In genomic region chr1:4594286-4594991, GRCh38 we compare ENCODE assay signal across 21 cellular contexts. TPM values are rescaled to one million over a fixed set of nuclear protein-coding genes. Genes with fewer than 3 reads are reported as not detected.
DNase-seq lines count a peak whose midpoint lies in the region; ATAC-seq, FAIRE-seq and TF ChIP-seq lines count a peak whose summit lies in the region.
"Had no signal": no experiment of that assay in that cellular context is flagged by ENCODE, and none has a peak within 500 bp of the region (broad histone marks: within the 10 kb centered on the region; RNA-seq: fewer than 3 reads in every experiment).

No MANE protein-coding gene starts in this region.

- no peak overlapping the region for H3K4me2 ChIP-seq in A549

- ATAC-seq in A549 (peak in 1 of 2 experiments; percentile 55; a peak in 2 of 6 replicates), GM18867 (IDR thresholded peaks at IDR 0.05; ENCODE audit: unreplicated experiment) (no peak)
- ATAC-seq: right cardiac atrium had no signal

- DNase-seq in A549 (ENCODE audit: low read depth in 1 of 2, low spot score in 1 of 2) (no peak), H7 (peak; percentile 87), SW480 (ENCODE audit: low spot score) (peak; percentile 17), HUDEP-2 (lab: John Stamatoyannopoulos, UW; ENCODE audit: unreplicated experiment in 76 of 76) (no peak), NCI-H226 (no peak)
- DNase-seq in activated CD4-positive, CD25-positive, alpha-beta regulatory T cell (lab: John Stamatoyannopoulos, UW) = no peak
- DNase-seq: activated naive CD4-positive, alpha-beta T cell treated with anti-CD3 and anti-CD28 coated beads, Interleukin-2, amount 10 ng/mL, durations not matched to agents 7 days and 5 days; activated T-cell treated with anti-CD3 and anti-CD28 coated beads, Interleukin-2, amount 50 U/mL, for 1 hour; MM.1S; NCI-H2029 treated with DMSO at 0.1 percent for 48 hours; NK-92 treated with Interleukin-12 subunit alpha and Interleukin-12 subunit beta, amount 100 ng/mL, for 24 hours; right cardiac atrium; stimulated activated CD4-positive, alpha-beta T cell treated with anti-CD3 and anti-CD28 coated beads, Interleukin-1b, Interleukin-23, amount 100 ng/mL, for 48 hours; substantia nigra; T-helper 9 cell had no signal

- no peak for TF ChIP-seq EP300 in A549 (IDR thresholded peaks at IDR 0.05)

- H3K27me3 ChIP-seq in H7 (ENCODE audit: control insufficient read depth, insufficient read depth, low read length) = no peaks in the 10 kb centered on the region
- H3K27me3 ChIP-seq in liver (ENCODE audit: control insufficient read depth in 4 of 4, insufficient read depth in 4 of 4, low read length in 3 of 4) = no peaks in the 10 kb centered on the region

- H3K4me3 ChIP-seq in A549 (no peak overlapping the region), H7 (ENCODE audit: insufficient read depth, low read depth, low read length) (no peak overlapping the region), liver (ENCODE audit: low read depth in 1 of 3, low read length in 3 of 3) (no peak overlapping the region)

- H3K27ac ChIP-seq in A549 (no peak overlapping the region), liver (ENCODE audit: low read depth in 1 of 2, low read length in 2 of 2) (no peak overlapping the region)

- H3K4me1 ChIP-seq in A549 (no peaks in the 10 kb centered on the region), liver (ENCODE audit: control insufficient read depth in 4 of 4, insufficient read depth in 4 of 4, low read length in 3 of 4) (no peaks in the 10 kb centered on the region)

- CTCF ChIA-PET in A549 (lab: Yijun Ruan, JAX) = no interaction called here

- TF ChIP-seq RAD21 in A549 (conservative IDR thresholded peaks at IDR 0.05 in 1 of 2, IDR thresholded peaks at IDR 0.05 in 1 of 2) (no peak), liver (IDR thresholded peaks at IDR 0.05) (peak in 1 of 2 donors; percentile 55)

- H3K9me3 ChIP-seq in A549 (no peaks in the 10 kb centered on the region), liver (ENCODE audit: control insufficient read depth in 4 of 4, low read length in 3 of 4) (no peaks in the 10 kb centered on the region)

- FAIRE-seq in A549 (lab: Jason Lieb, UNC) = no peak
- FAIRE-seq: astrocyte, endothelial cell of umbilical vein, frontal cortex, H54 had no signal

- no peak overlapping the region for H3K9ac ChIP-seq in liver (ENCODE audit: low read depth in 1 of 2, low read length in 2 of 2)

- TF ChIP-seq CTCF in A549 (IDR thresholded peaks at IDR 0.05) (0 out of 3 replicates have a peak, but pooled peaks have one; percentile 8), liver (IDR thresholded peaks at IDR 0.05; ENCODE audit: low read depth, low read length, missing input control) (peak; percentile 6)

- 66% methylated on average over 7 of the region's 13 CpGs for WGBS in A549 (ENCODE audit: missing lambda C conversion rate)
- WGBS in liver = 71% methylated on average over 13 of the region's 13 CpGs

- POLR2A ChIA-PET in A549 (lab: Yijun Ruan, JAX) = no interaction called here

- TF ChIP-seq POLR2A in A549 (IDR thresholded peaks at IDR 0.05; ENCODE audit: low read length) = no peak

- H3K36me3 ChIP-seq in H7 (replicated peaks; ENCODE audit: control insufficient read depth, insufficient read depth, low read length) = no peaks in the 10 kb centered on the region
- H3K36me3 ChIP-seq in liver (ENCODE audit: control insufficient read depth in 4 of 4, insufficient read depth in 3 of 4, low read depth in 1 of 4, low read length in 3 of 4) = no peaks in the 10 kb centered on the region

TF ChIP-seq in A549, 52 proteins besides CTCF, POLR2A, EP300 and RAD21 (continues in another document):
- no peak for TF ChIP-seq FOSB (CRISPR knock-in tag; IDR thresholded peaks at IDR 0.05)
- TF ChIP-seq RFX5 (IDR thresholded peaks at IDR 0.05) = no peak
- no peak for TF ChIP-seq EHF (CRISPR knock-in tag; IDR thresholded peaks at IDR 0.05)
- TF ChIP-seq, protein P1, sequence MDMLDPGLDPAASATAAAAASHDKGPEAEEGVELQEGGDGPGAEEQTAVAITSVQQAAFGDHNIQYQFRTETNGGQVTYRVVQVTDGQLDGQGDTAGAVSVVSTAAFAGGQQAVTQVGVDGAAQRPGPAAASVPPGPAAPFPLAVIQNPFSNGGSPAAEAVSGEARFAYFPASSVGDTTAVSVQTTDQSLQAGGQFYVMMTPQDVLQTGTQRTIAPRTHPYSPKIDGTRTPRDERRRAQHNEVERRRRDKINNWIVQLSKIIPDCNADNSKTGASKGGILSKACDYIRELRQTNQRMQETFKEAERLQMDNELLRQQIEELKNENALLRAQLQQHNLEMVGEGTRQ (IDR thresholded peaks at IDR 0.05) = no peak
- TF ChIP-seq, protein P2, sequence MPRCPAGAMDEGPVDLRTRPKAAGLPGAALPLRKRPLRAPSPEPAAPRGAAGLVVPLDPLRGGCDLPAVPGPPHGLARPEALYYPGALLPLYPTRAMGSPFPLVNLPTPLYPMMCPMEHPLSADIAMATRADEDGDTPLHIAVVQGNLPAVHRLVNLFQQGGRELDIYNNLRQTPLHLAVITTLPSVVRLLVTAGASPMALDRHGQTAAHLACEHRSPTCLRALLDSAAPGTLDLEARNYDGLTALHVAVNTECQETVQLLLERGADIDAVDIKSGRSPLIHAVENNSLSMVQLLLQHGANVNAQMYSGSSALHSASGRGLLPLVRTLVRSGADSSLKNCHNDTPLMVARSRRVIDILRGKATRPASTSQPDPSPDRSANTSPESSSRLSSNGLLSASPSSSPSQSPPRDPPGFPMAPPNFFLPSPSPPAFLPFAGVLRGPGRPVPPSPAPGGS (IDR thresholded peaks at IDR 0.05) = no peak
- TF ChIP-seq ESRRA (IDR thresholded peaks at IDR 0.05; ENCODE audit: borderline replicate concordance, low read length) = no peak
- TF ChIP-seq SREBF2 (IDR thresholded peaks at IDR 0.05) = no peak
- TF ChIP-seq CHD2 (IDR thresholded peaks at IDR 0.05; ENCODE audit: low read length, partially characterized antibody) = no peak
- no peak for TF ChIP-seq KDM1A (IDR thresholded peaks at IDR 0.05; ENCODE audit: low read depth)
- TF ChIP-seq JUNB (IDR thresholded peaks at IDR 0.05) = no peak
- TF ChIP-seq TP53 (CRISPR knock-in tag; IDR thresholded peaks at IDR 0.05) = no peak

TF ChIP-seq in liver, 16 proteins besides CTCF, POLR2A, EP300 and RAD21:
- TF ChIP-seq FOXA1 (IDR thresholded peaks at IDR 0.05) (no peak), EGR1 (IDR thresholded peaks at IDR 0.05; ENCODE audit: low read depth in 2 of 2) (no peak), ZBTB33 (IDR thresholded peaks at IDR 0.05) (no peak), GABPA (IDR thresholded peaks at IDR 0.05 in 1 of 2, conservative IDR thresholded peaks at IDR 0.05 in 1 of 2) (no peak), YY1 (IDR thresholded peaks at IDR 0.05) (no peak), HNF4G (IDR thresholded peaks at IDR 0.05) (no peak)
- TF ChIP-seq, protein P3, sequence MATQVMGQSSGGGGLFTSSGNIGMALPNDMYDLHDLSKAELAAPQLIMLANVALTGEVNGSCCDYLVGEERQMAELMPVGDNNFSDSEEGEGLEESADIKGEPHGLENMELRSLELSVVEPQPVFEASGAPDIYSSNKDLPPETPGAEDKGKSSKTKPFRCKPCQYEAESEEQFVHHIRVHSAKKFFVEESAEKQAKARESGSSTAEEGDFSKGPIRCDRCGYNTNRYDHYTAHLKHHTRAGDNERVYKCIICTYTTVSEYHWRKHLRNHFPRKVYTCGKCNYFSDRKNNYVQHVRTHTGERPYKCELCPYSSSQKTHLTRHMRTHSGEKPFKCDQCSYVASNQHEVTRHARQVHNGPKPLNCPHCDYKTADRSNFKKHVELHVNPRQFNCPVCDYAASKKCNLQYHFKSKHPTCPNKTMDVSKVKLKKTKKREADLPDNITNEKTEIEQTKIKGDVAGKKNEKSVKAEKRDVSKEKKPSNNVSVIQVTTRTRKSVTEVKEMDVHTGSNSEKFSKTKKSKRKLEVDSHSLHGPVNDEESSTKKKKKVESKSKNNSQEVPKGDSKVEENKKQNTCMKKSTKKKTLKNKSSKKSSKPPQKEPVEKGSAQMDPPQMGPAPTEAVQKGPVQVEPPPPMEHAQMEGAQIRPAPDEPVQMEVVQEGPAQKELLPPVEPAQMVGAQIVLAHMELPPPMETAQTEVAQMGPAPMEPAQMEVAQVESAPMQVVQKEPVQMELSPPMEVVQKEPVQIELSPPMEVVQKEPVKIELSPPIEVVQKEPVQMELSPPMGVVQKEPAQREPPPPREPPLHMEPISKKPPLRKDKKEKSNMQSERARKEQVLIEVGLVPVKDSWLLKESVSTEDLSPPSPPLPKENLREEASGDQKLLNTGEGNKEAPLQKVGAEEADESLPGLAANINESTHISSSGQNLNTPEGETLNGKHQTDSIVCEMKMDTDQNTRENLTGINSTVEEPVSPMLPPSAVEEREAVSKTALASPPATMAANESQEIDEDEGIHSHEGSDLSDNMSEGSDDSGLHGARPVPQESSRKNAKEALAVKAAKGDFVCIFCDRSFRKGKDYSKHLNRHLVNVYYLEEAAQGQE (IDR thresholded peaks at IDR 0.05) = no peak

RNA-seq across cellular contexts. Expression of gene AJAP1, which starts 60.0 kb away (rescaled TPM):
- polyA plus RNA-seq in A549 (2011; rRNA removed) (not detected in 2 replicates), A549 (2017; fragmentation: RNase III; extraction: RNeasy Plus Mini Kit Qiagen cat#74134 plus additional on column Dnase treatment) (not detected in 3 replicates), liver (under 1 TPM in 1 of 2 donors, not detected in 1; 0.21 TPM)
- not detected in 2 replicates for polyA plus RNA-seq in A549 (2012; cell fraction: cytosol; rRNA removed)
- not detected in 2 replicates for polyA plus RNA-seq in A549 (2012; cell fraction: nucleus; rRNA removed)
- not detected in 2 replicates for polyA minus RNA-seq in A549 (2011; rRNA and poly(A)+ RNA removed)
- 13.2 and 15.1 TPM in 2 replicates for total RNA-seq in H7 (2014; rRNA removed; shearing (Covaris generic))
- total RNA-seq in liver = under 1 TPM; under 0.01 to 0.08 TPM
- total RNA-seq: endothelial cell of umbilical vein had no signal
- polyA plus RNA-seq: endothelial cell of umbilical vein had no signal

Comparison
In these comparisons a context has a peak if more than half of its experiments do, and no peak if none do; other contexts are left out.
1. DNase-seq: peak in H7 (single experiment) and SW480 (single experiment); none in A549 (0 of 2), HUDEP-2 (0 of 76), NCI-H226 (single experiment) and activated CD4-positive, CD25-positive, alpha-beta regulatory T cell (0 of 4).
2. RNA of gene AJAP1, which starts 60.0 kb away (total RNA-seq): 13.2 to 15.1 TPM in H7; under 0.01 to 0.08 TPM in liver; every median in the first group is over 10 times any median in the second.